Comparison of ENCODE assay signal across 8 cellular contexts in genomic region chr12:30695327-30696102, GRCh38. TPM values are rescaled to one million over a fixed set of nuclear protein-coding genes. Genes with fewer than 3 reads are reported as not detected.
DNase-seq lines count a peak whose midpoint lies in the region; ATAC-seq and TF ChIP-seq lines count a peak whose summit lies in the region.

Gene IPO8, minus strand, starts transcription at chr12:30695869. Its CDS starts 222 bp downstream, at chr12:30695647.

- H3K4me1 Mint-ChIP-seq in activated CD4-positive, alpha-beta T cell treated with anti-CD3 and anti-CD28 coated beads, Interleukin-2, amount 10 ng/mL, durations not matched to agents 24 days and 14 days: peaks cover 33% of the 10 kb centered on the region

- H3K27ac Mint-ChIP-seq in activated CD4-positive, alpha-beta T cell treated with anti-CD3 and anti-CD28 coated beads, Interleukin-2, amount 10 ng/mL, durations not matched to agents 24 days and 14 days: peak within 1 kb of the TSS; percentile 91

- peaks cover 7% of the 10 kb centered on the region for H3K27me3 Mint-ChIP-seq in activated CD4-positive, alpha-beta T cell treated with anti-CD3 and anti-CD28 coated beads, Interleukin-2, amount 10 ng/mL, durations not matched to agents 24 days and 14 days

- H3K27ac ChIP-seq in coronary artery: peak within 1 kb of the TSS; percentile 68 to 87

- H3K36me3 Mint-ChIP-seq in activated CD4-positive, alpha-beta T cell treated with anti-CD3 and anti-CD28 coated beads, Interleukin-2, amount 10 ng/mL, durations not matched to agents 24 days and 14 days (ENCODE audit: low read depth): peaks cover 5% of the 10 kb centered on the region

- ATAC-seq in GM19324 (IDR thresholded peaks at IDR 0.05; ENCODE audit: low FRiP score, unreplicated experiment): peak; percentile 90
- peak; percentile 67 for ATAC-seq in HG03469 (IDR thresholded peaks at IDR 0.05; ENCODE audit: unreplicated experiment)
- ATAC-seq in left colon: peak; percentile 96

- H3K9me3 Mint-ChIP-seq in activated CD4-positive, alpha-beta T cell treated with anti-CD3 and anti-CD28 coated beads, Interleukin-2, amount 10 ng/mL, durations not matched to agents 24 days and 14 days: no peaks in the 10 kb centered on the region

- TF ChIP-seq CTCF in coronary artery (IDR thresholded peaks at IDR 0.05): no peak

- H3K4me3 Mint-ChIP-seq in activated CD4-positive, alpha-beta T cell treated with anti-CD3 and anti-CD28 coated beads, Interleukin-2, amount 10 ng/mL, durations not matched to agents 24 days and 14 days: peak within 1 kb of the TSS; percentile 93

- peak within 1 kb of the TSS; percentile 90 for H3K4me3 ChIP-seq in coronary artery

- intact Hi-C loops in activated CD4-positive, alpha-beta T cell treated with anti-CD3 and anti-CD28 coated beads, Interleukin-2, amount 10 ng/mL, durations not matched to agents 24 days and 14 days (cut with micrococcal nuclease): loop anchor here (1.0 to 5.0 kb wide), 3 partner anchors 60 to 1313 kb away; partner anchors contain the start of genes DDX11 and ERGIC2
- intact Hi-C loops in left colon (cut with DNase I, micrococcal nuclease): no loop called here

- DNase-seq in C1 segment of cervical spinal cord (lab: John Stamatoyannopoulos, UW): peak; percentile 33 to 90 (median 83)
- peak; percentile 91 to 94 for DNase-seq in NCI-H526 (lab: John Stamatoyannopoulos, UW)
- DNase-seq in activated CD4-positive, alpha-beta T cell treated with anti-CD3 and anti-CD28 coated beads, Interleukin-2, amount 10 ng/mL, durations not matched to agents 24 days and 14 days: peak; percentile 95
- DNase-seq in coronary artery (ENCODE audit: low spot score): peak; percentile 92
- DNase-seq in left colon: peak; percentile 95 to 96
- DNase-seq in stimulated activated CD4-positive, alpha-beta T cell treated with anti-CD3 and anti-CD28 coated beads, Interleukin-2, amount 100 ng/mL, for 24 hours: peak; percentile 86 to 88

RNA-seq across cellular contexts. Expression of gene IPO8, which starts in this region (rescaled TPM):
- total RNA-seq in activated CD4-positive, alpha-beta T cell treated with anti-CD3 and anti-CD28 coated beads, Interleukin-2, amount 10 ng/mL, durations not matched to agents 24 days and 14 days: 41.3 and 45.9 TPM in 2 replicates
- 10 to 100 TPM; 63.9 to 65.5 TPM for total RNA-seq in left colon

Comparison
In these comparisons a context has a peak if more than half of its experiments do, and no peak if none do; other contexts are left out.
1. Peak in every context shown above with its lines: DNase-seq, ATAC-seq, H3K4me3 ChIP-seq and H3K27ac ChIP-seq.